In genomic region chr15:90686435-90687218, GRCh38 we compare ENCODE assay signal across 9 cellular contexts. TPM values are rescaled to one million over a fixed set of nuclear protein-coding genes. Genes with fewer than 3 reads are reported as not detected.
DNase-seq lines count a peak whose midpoint lies in the region; ATAC-seq and FAIRE-seq lines count a peak whose summit lies in the region.
"Had no signal": no experiment of that assay in that cellular context is flagged by ENCODE, and none has a peak within 500 bp of the region (broad histone marks: within the 10 kb centered on the region; RNA-seq: fewer than 3 reads in every experiment).

No MANE protein-coding gene starts in this region.

- H3K27me3 ChIP-seq in small intestine (ENCODE audit: control insufficient read depth in 2 of 2, insufficient read depth in 2 of 2, low read length in 2 of 2): no peaks in the 10 kb centered on the region

- no peak overlapping the region for H3K4me3 ChIP-seq in small intestine (ENCODE audit: low read depth in 1 of 2, low read length in 2 of 2)

- peaks cover 56% of the 10 kb centered on the region for H3K4me1 Mint-ChIP-seq in activated CD8-positive, alpha-beta memory T cell treated with anti-CD3 and anti-CD28 coated beads, Interleukin-2, amount 10 ng/mL, durations not matched to agents 7 days and 5 days

- H3K27me3 Mint-ChIP-seq in activated CD8-positive, alpha-beta memory T cell treated with anti-CD3 and anti-CD28 coated beads, Interleukin-2, amount 10 ng/mL, durations not matched to agents 7 days and 5 days: no peaks in the 10 kb centered on the region

- DNase-seq in activated CD8-positive, alpha-beta memory T cell treated with anti-CD3 and anti-CD28 coated beads, Interleukin-2, amount 10 ng/mL, durations not matched to agents 7 days and 5 days: peak; percentile 77
- no peak for DNase-seq in activated CD8-positive, alpha-beta memory T cell treated with anti-CD3 and anti-CD28 coated beads for 24 hours
- DNase-seq in NCI-H524 (lab: John Stamatoyannopoulos, UW) (peak; percentile 78 to 96), small intestine (peak; percentile 27), NCI-H2196 treated with DMSO at 0.1 percent for 48 hours (lab: John Stamatoyannopoulos, UW; ENCODE audit: unreplicated experiment) (no peak), left colon (no peak), SHP77 (lab: John Stamatoyannopoulos, UW) (no peak)

- peaks cover 2% of the 10 kb centered on the region for H3K9me3 Mint-ChIP-seq in activated CD8-positive, alpha-beta memory T cell treated with anti-CD3 and anti-CD28 coated beads, Interleukin-2, amount 10 ng/mL, durations not matched to agents 7 days and 5 days (ENCODE audit: low read depth)

- CTCF ChIA-PET in activated CD8-positive, alpha-beta memory T cell treated with anti-CD3 and anti-CD28 coated beads, Interleukin-2, amount 10 ng/mL, durations not matched to agents 7 days and 5 days (lab: Charles Lee): interaction anchor here (0.9 to 2.0 kb wide), 9 partner anchors 9 to 199 kb away, joined by 3 to 15 read pairs (median 3); no protein-coding TSS in a partner anchor

- peak overlapping the region; percentile 96 for H3K27ac Mint-ChIP-seq in activated CD8-positive, alpha-beta memory T cell treated with anti-CD3 and anti-CD28 coated beads, Interleukin-2, amount 10 ng/mL, durations not matched to agents 7 days and 5 days

- no peaks in the 10 kb centered on the region for H3K9me3 ChIP-seq in small intestine (ENCODE audit: control insufficient read depth, low read depth)

- no peak for FAIRE-seq in small intestine (lab: Jason Lieb, UNC)

- intact Hi-C loops in left colon (cut with DNase I, micrococcal nuclease): no loop called here

- H3K36me3 ChIP-seq in small intestine (ENCODE audit: control insufficient read depth in 2 of 2, insufficient read depth in 2 of 2, low read length in 2 of 2): no peaks in the 10 kb centered on the region

- ATAC-seq in activated CD8-positive, alpha-beta memory T cell treated with anti-CD3 and anti-CD28 coated beads, Interleukin-2, amount 10 ng/mL, durations not matched to agents 7 days and 5 days: peak; percentile 96
- peak; percentile 82 for ATAC-seq in HG02798 (IDR thresholded peaks at IDR 0.05; ENCODE audit: poor library complexity, unreplicated experiment)
- no peak for ATAC-seq in left colon

- no peaks in the 10 kb centered on the region for H3K4me1 ChIP-seq in small intestine (ENCODE audit: control insufficient read depth in 2 of 2, insufficient read depth in 1 of 2, low read depth in 1 of 2, low read length in 1 of 2)

- peaks cover 25% of the 10 kb centered on the region for H3K36me3 Mint-ChIP-seq in activated CD8-positive, alpha-beta memory T cell treated with anti-CD3 and anti-CD28 coated beads, Interleukin-2, amount 10 ng/mL, durations not matched to agents 7 days and 5 days

- no peak overlapping the region for H3K27ac ChIP-seq in small intestine (ENCODE audit: low read depth in 1 of 2, low read length in 1 of 2)
- H3K27ac ChIP-seq: C4-2B had no signal

- 62 to 88% (median 70%) methylated on average over 3 of the region's 3 CpGs for WGBS in small intestine, 3 donors

- H3K4me3 Mint-ChIP-seq in activated CD8-positive, alpha-beta memory T cell treated with anti-CD3 and anti-CD28 coated beads, Interleukin-2, amount 10 ng/mL, durations not matched to agents 7 days and 5 days: peak overlapping the region; percentile 4

RNA-seq across cellular contexts. Expression of gene BLM, which starts 30.5 kb away (rescaled TPM):
- total RNA-seq in activated CD8-positive, alpha-beta memory T cell treated with anti-CD3 and anti-CD28 coated beads, Interleukin-2, amount 10 ng/mL, durations not matched to agents 7 days and 5 days: 10 to 100 TPM; 83.4 to 92.7 TPM
- polyA plus RNA-seq in small intestine: 1 to 10 TPM; 1.6 to 4.7 (median 1.9) TPM
- total RNA-seq in left colon: 1 to 10 TPM; 3.3 to 3.6 TPM

Comparison
In these comparisons a context has a peak if more than half of its experiments do, and no peak if none do; other contexts are left out.
1. DNase-seq: peak in activated CD8-positive, alpha-beta memory T cell treated with anti-CD3 and anti-CD28 coated beads, Interleukin-2, amount 10 ng/mL, durations not matched to agents 7 days and 5 days (single experiment), NCI-H524 (2 of 2) and small intestine (single experiment); none in activated CD8-positive, alpha-beta memory T cell treated with anti-CD3 and anti-CD28 coated beads for 24 hours (single experiment), NCI-H2196 treated with DMSO at 0.1 percent for 48 hours (single experiment), left colon (0 of 2) and SHP77 (0 of 2).
2. RNA of gene BLM, which starts 30.5 kb away (total RNA-seq): 83.4 to 92.7 TPM in activated CD8-positive, alpha-beta memory T cell treated with anti-CD3 and anti-CD28 coated beads, Interleukin-2, amount 10 ng/mL, durations not matched to agents 7 days and 5 days; 3.3 to 3.6 TPM in left colon; every median in the first group is over 10 times any median in the second.